In genomic region chr9:35972093-35972492, GRCh38 we compare ENCODE assay signal across 12 cellular contexts. TPM values are rescaled to one million over a fixed set of nuclear protein-coding genes. Genes with fewer than 3 reads are reported as not detected.
A peak's percentile ranks its signal among the peaks of the same experiment; 100 is the strongest.
DNase-seq lines count a peak whose midpoint lies in the region; ATAC-seq and TF ChIP-seq lines count a peak whose summit lies in the region.
"Had no signal": no experiment of that assay in that cellular context is flagged by ENCODE, and none has a peak within 500 bp of the region (broad histone marks: within the 10 kb centered on the region; RNA-seq: fewer than 3 reads in every experiment).

No MANE protein-coding gene starts in this region.

- in situ Hi-C loops in gastrocnemius medialis (cut with MboI; ENCODE audit: low sequenced_read_pairs in 4 of 4): loop anchor here in 2 of 4 donors (25.0 kb wide), 1 partner anchor 365 kb away; no protein-coding TSS in a partner anchor

- H3K4me2 ChIP-seq in smooth muscle cell (peak overlapping the region; percentile 80), MM.1S (ENCODE audit: low read depth, low read length) (no peak overlapping the region)

- intact Hi-C loops in CD4-positive, alpha-beta memory T cell (cut with micrococcal nuclease): no loop called here
- intact Hi-C loops in heart left ventricle (cut with DNase I): no loop called here
- intact Hi-C loops in gastrocnemius medialis (cut with DNase I; ENCODE audit: low total_unique reads): no loop called here
- intact Hi-C loops in adrenal gland (cut with DNase I): no loop called here

- CTCF ChIA-PET in CD4-positive, alpha-beta memory T cell (lab: Charles Lee; ENCODE audit: partially characterized antibody): no interaction called here

- peak in 3 of 5 donors; percentile 3 to 12 (median 11) for DNase-seq in CD4-positive, alpha-beta memory T cell
- DNase-seq in activated T-cell treated with anti-CD3 and anti-CD28 coated beads for 4 hours (peak; percentile 40), heart left ventricle (peak in 4 of 5 donors; percentile 20 to 59 (median 30)), smooth muscle cell (lab: John Stamatoyannopoulos, UW; ENCODE audit: unreplicated experiment) (no peak), gastrocnemius medialis (no peak), adrenal gland (no peak), MM.1S (no peak)
- no peak for DNase-seq in effector CD4-positive, alpha-beta T cell
- DNase-seq: GOT3 had no signal

- TF ChIP-seq CTCF in heart left ventricle (IDR thresholded peaks at IDR 0.05) (no peak), smooth muscle cell (IDR thresholded peaks at IDR 0.05; ENCODE audit: borderline replicate concordance, insufficient read depth, poor library complexity, severe bottlenecking) (no peak), gastrocnemius medialis (IDR thresholded peaks at IDR 0.05 in 4 of 5, conservative IDR thresholded peaks at IDR 0.05 in 1 of 5) (no peak), adrenal gland (IDR thresholded peaks at IDR 0.05) (no peak), MM.1S (IDR thresholded peaks at IDR 0.05; ENCODE audit: low read length) (no peak)

- no peaks in the 10 kb centered on the region for H3K79me2 ChIP-seq in smooth muscle cell (ENCODE audit: low read depth)
- H3K79me2 ChIP-seq in MM.1S (ENCODE audit: low read length): no peaks in the 10 kb centered on the region

- H3K9ac ChIP-seq in smooth muscle cell (ENCODE audit: low read depth) (no peak overlapping the region), MM.1S (ENCODE audit: low read length) (no peak overlapping the region)

- H3K4me1 ChIP-seq in CD4-positive, alpha-beta memory T cell (ENCODE audit: insufficient read depth, low read length): peaks cover 4% of the 10 kb centered on the region
- H3K4me1 ChIP-seq in heart left ventricle (no peaks in the 10 kb centered on the region), smooth muscle cell (ENCODE audit: low read depth) (peaks cover 6% of the 10 kb centered on the region), gastrocnemius medialis (no peaks in the 10 kb centered on the region), adrenal gland (replicated peaks in 1 of 2) (no peaks in the 10 kb centered on the region), MM.1S (ENCODE audit: low read length) (no peaks in the 10 kb centered on the region)

- H3K27ac ChIP-seq in CD4-positive, alpha-beta memory T cell (ENCODE audit: low read depth, low read length): no peak overlapping the region
- H3K27ac ChIP-seq in heart left ventricle: no peak overlapping the region
- no peak overlapping the region for H3K27ac ChIP-seq in smooth muscle cell (ENCODE audit: low read depth)
- no peak overlapping the region for H3K27ac ChIP-seq in gastrocnemius medialis
- no peak overlapping the region for H3K27ac ChIP-seq in adrenal gland
- H3K27ac ChIP-seq in MM.1S (ENCODE audit: low read length): no peak overlapping the region

- H3K9me2 ChIP-seq in MM.1S (replicated peaks; ENCODE audit: insufficient read depth, low read length): no peaks in the 10 kb centered on the region

- peak overlapping the region; percentile 77 for H2AFZ ChIP-seq in smooth muscle cell (ENCODE audit: low read depth)
- no peak overlapping the region for H2AFZ ChIP-seq in MM.1S (ENCODE audit: low read length)

- H3K9me3 Mint-ChIP-seq in CD4-positive, alpha-beta memory T cell: peaks cover 12 to 39% (median 27%) of the 10 kb centered on the region in 8 donors

- H3F3A ChIP-seq in smooth muscle cell (ENCODE audit: low read depth): no peaks in the 10 kb centered on the region
- no peaks in the 10 kb centered on the region for H3F3A ChIP-seq in MM.1S (ENCODE audit: insufficient read depth, low read length)

- no peak overlapping the region for H3K4me3 ChIP-seq in CD4-positive, alpha-beta memory T cell (ENCODE audit: low read length in 2 of 2)
- peak overlapping the region in 8 of 12 donors; percentile 10 to 44 (median 28) for H3K4me3 ChIP-seq in heart left ventricle
- peak overlapping the region; percentile 35 for H3K4me3 ChIP-seq in smooth muscle cell
- no peak overlapping the region for H3K4me3 ChIP-seq in gastrocnemius medialis
- no peak overlapping the region for H3K4me3 ChIP-seq in adrenal gland
- no peak overlapping the region for H3K4me3 ChIP-seq in MM.1S (ENCODE audit: low read length)

- H4K20me1 ChIP-seq in smooth muscle cell (ENCODE audit: low read depth) (no peaks in the 10 kb centered on the region), MM.1S (ENCODE audit: insufficient read depth, low read length) (no peaks in the 10 kb centered on the region)

- TF ChIP-seq POLR2A in heart left ventricle (IDR thresholded peaks at IDR 0.05) (no peak), gastrocnemius medialis (IDR thresholded peaks at IDR 0.05) (no peak), adrenal gland (IDR thresholded peaks at IDR 0.05) (no peak)

- ATAC-seq in heart left ventricle (peak in 1 of 4 donors; percentile 34), gastrocnemius medialis (no peak)

- H3K27ac Mint-ChIP-seq in CD4-positive, alpha-beta memory T cell: no peak overlapping the region
- H3K27ac Mint-ChIP-seq: memory B cell had no signal

- peaks cover 12 to 15% of the 10 kb centered on the region in 2 donors for H3K36me3 Mint-ChIP-seq in CD4-positive, alpha-beta memory T cell

- POLR2A ChIA-PET in CD4-positive, alpha-beta memory T cell (lab: Charles Lee; ENCODE audit: partially characterized antibody): no interaction called here

- H3K4me3 Mint-ChIP-seq in CD4-positive, alpha-beta memory T cell: peak overlapping the region in 7 of 8 donors; percentile 14 to 76 (median 56)
- H3K4me3 Mint-ChIP-seq: memory B cell had no signal

- peaks cover 0 to 12% (median 8%) of the 10 kb centered on the region in 4 donors for H3K4me1 Mint-ChIP-seq in CD4-positive, alpha-beta memory T cell

- H3K27me3 ChIP-seq in CD4-positive, alpha-beta memory T cell (ENCODE audit: insufficient read depth, low read length): peaks cover 12% of the 10 kb centered on the region
- peaks cover 0 to 20% (median 0%) of the 10 kb centered on the region in 9 donors for H3K27me3 ChIP-seq in heart left ventricle
- H3K27me3 ChIP-seq in smooth muscle cell (ENCODE audit: low read depth): no peaks in the 10 kb centered on the region
- H3K27me3 ChIP-seq in gastrocnemius medialis: peaks cover 5 to 24% (median 12%) of the 10 kb centered on the region in 3 donors
- H3K27me3 ChIP-seq in adrenal gland: peaks cover 5% of the 10 kb centered on the region
- H3K27me3 ChIP-seq in MM.1S (replicated peaks; ENCODE audit: insufficient read depth, low read length): no peaks in the 10 kb centered on the region

- H3K9me3 ChIP-seq in CD4-positive, alpha-beta memory T cell (ENCODE audit: control insufficient read depth in 1 of 2, low read length in 2 of 2): peaks cover 0 to 9% of the 10 kb centered on the region in 2 donors
- H3K9me3 ChIP-seq in heart left ventricle (peaks cover 0 to 24% (median 11%) of the 10 kb centered on the region in 12 donors), smooth muscle cell (replicated peaks; ENCODE audit: low read depth) (peaks cover 17% of the 10 kb centered on the region), gastrocnemius medialis (peaks cover 0 to 12% (median 0%) of the 10 kb centered on the region in 3 donors), adrenal gland (replicated peaks in 1 of 3) (peaks cover 0 to 17% (median 6%) of the 10 kb centered on the region in 3 donors), MM.1S (replicated peaks; ENCODE audit: insufficient read depth, low read length) (no peaks in the 10 kb centered on the region)

- WGBS in heart left ventricle, 4 donors: 19 to 33% (median 28%) methylated on average over 24 to 35 of the region's 35 CpGs
- WGBS in smooth muscle cell (ENCODE audit: low lambda C conversion rate): 5% methylated on average over 32 of the region's 35 CpGs
- 12 to 24% (median 18%) methylated on average over 10 to 35 of the region's 35 CpGs for WGBS in adrenal gland, 4 donors

- no peaks in the 10 kb centered on the region for H3K36me3 ChIP-seq in CD4-positive, alpha-beta memory T cell (ENCODE audit: insufficient read depth, low read length)
- H3K36me3 ChIP-seq in heart left ventricle: no peaks in the 10 kb centered on the region
- peaks cover 5% of the 10 kb centered on the region for H3K36me3 ChIP-seq in smooth muscle cell (ENCODE audit: low read depth)
- no peaks in the 10 kb centered on the region for H3K36me3 ChIP-seq in gastrocnemius medialis
- no peaks in the 10 kb centered on the region for H3K36me3 ChIP-seq in adrenal gland (replicated peaks in 1 of 2)
- no peaks in the 10 kb centered on the region for H3K36me3 ChIP-seq in MM.1S (replicated peaks; ENCODE audit: insufficient read depth, low read length)

- H3K27me3 Mint-ChIP-seq in CD4-positive, alpha-beta memory T cell: peaks cover 38 to 49% of the 10 kb centered on the region in 2 donors

RNA-seq across cellular contexts. Expression of gene OR2S2, which starts 14.1 kb away (rescaled TPM):
- not detected for total RNA-seq in CD4-positive, alpha-beta memory T cell
- not detected for polyA plus RNA-seq in CD4-positive, alpha-beta memory T cell
- total RNA-seq in heart left ventricle (not detected), smooth muscle cell (0.13 TPM in 1 of 2 replicates, not detected in the other), gastrocnemius medialis (not detected), adrenal gland (not detected)
- polyA plus RNA-seq in heart left ventricle (not detected), smooth muscle cell (0.21 TPM in 1 of 2 replicates, not detected in the other), adrenal gland (not detected)
- total RNA-seq: SK-MEL-5 had no signal
- polyA plus RNA-seq: esophagus had no signal

Comparison
In these comparisons a context has a peak if more than half of its experiments do, and no peak if none do; other contexts are left out.
1. DNase-seq: peak in CD4-positive, alpha-beta memory T cell (3 of 5), activated T-cell treated with anti-CD3 and anti-CD28 coated beads for 4 hours (single experiment) and heart left ventricle (4 of 5); none in smooth muscle cell (single experiment), gastrocnemius medialis (0 of 2), adrenal gland (0 of 7), effector CD4-positive, alpha-beta T cell (single experiment) and MM.1S (single experiment).
2. H3K4me3 ChIP-seq: peak in heart left ventricle (8 of 12) and smooth muscle cell (single experiment); none in CD4-positive, alpha-beta memory T cell (0 of 2), gastrocnemius medialis (0 of 4), adrenal gland (0 of 4) and MM.1S (single experiment).